ENCODE assay signal across 10 cellular contexts in the genomic region with DNA sequence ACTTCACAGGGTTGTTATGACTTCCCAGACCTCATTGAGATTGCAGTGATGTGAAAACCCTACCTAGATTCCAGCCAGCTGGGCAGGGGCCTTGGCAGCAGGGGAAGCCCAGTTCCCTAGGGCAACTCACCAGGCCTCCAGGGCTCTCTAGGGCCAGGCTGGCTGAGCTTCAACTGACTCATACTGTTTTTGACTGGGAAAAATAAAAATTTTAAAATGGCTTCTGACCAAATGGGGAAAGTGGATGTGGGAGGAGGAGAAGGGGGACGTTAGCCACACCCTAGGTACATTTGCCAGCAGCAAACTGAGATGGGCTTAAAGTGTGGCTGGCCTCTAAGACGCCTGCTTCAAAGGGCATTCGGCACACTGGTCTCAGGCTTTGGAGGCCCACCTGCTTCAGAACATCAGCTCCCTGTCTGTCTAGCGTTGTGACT. TPM values are rescaled to one million over a fixed set of nuclear protein-coding genes. Genes with fewer than 3 reads are reported as not detected.
DNase-seq lines count a peak whose midpoint lies in the region; ATAC-seq and TF ChIP-seq lines count a peak whose summit lies in the region.
"Had no signal": no experiment of that assay in that cellular context is flagged by ENCODE, and none has a peak within 500 bp of the region (broad histone marks: within the 10 kb centered on the region; RNA-seq: fewer than 3 reads in every experiment).

No MANE protein-coding gene starts in this region.

- H3K4me1 Mint-ChIP-seq in activated CD4-positive, alpha-beta T cell treated with anti-CD3 and anti-CD28 coated beads for 36 hours: peaks cover 73% of the 10 kb centered on the region

- H3K4me3 ChIP-seq in tibial nerve: no peak overlapping the region
- H3K4me3 ChIP-seq: skin epidermis had no signal

- peaks cover 0 to 70% (median 31%) of the 10 kb centered on the region in 4 donors for H3K4me1 ChIP-seq in tibial nerve

- CTCF ChIA-PET in activated CD4-positive, alpha-beta T cell treated with anti-CD3 and anti-CD28 coated beads for 36 hours (lab: Charles Lee): interaction anchor here (1.2 to 2.6 kb wide), 2 partner anchors 18 to 31 kb away, joined by 3 to 8 read pairs; no protein-coding TSS in a partner anchor

- DNase-seq in activated CD4-positive, alpha-beta T cell treated with anti-CD3 and anti-CD28 coated beads for 36 hours: no peak
- no peak for DNase-seq in activated CD4-positive, alpha-beta T cell treated with anti-CD3 and anti-CD28 coated beads for 4 hours
- DNase-seq in NCI-H446 treated with DMSO at 0.1 percent for 48 hours (lab: John Stamatoyannopoulos, UW) (peak; percentile 76), fibroblast of the conjunctiva (ENCODE audit: low read depth) (peak; percentile 71), tibial nerve (ENCODE audit: low spot score in 2 of 2) (no peak), NCI-H748 (lab: John Stamatoyannopoulos, UW; ENCODE audit: unreplicated experiment) (no peak), cerebellum (ENCODE audit: low spot score) (no peak), COR-L47 (lab: John Stamatoyannopoulos, UW) (no peak)

- H3K27ac ChIP-seq in tibial nerve: peak overlapping the region in 3 of 4 donors; percentile 30 to 67 (median 32)
- H3K27ac ChIP-seq: HL-60 had no signal

- WGBS in tibial nerve, 2 donors: 58 to 62% methylated on average over 4 of the region's 4 CpGs

- POLR2A ChIA-PET in activated CD4-positive, alpha-beta T cell treated with anti-CD3 and anti-CD28 coated beads for 36 hours (lab: Charles Lee): interaction anchor here (0.6 kb wide), 1 partner anchor 11 kb away, joined by 5 read pairs; no protein-coding TSS in a partner anchor

- no peaks in the 10 kb centered on the region for H3K9me3 ChIP-seq in tibial nerve

- no peaks in the 10 kb centered on the region for H3K27me3 Mint-ChIP-seq in activated CD4-positive, alpha-beta T cell treated with anti-CD3 and anti-CD28 coated beads for 36 hours

- no peaks in the 10 kb centered on the region for H3K9me3 Mint-ChIP-seq in activated CD4-positive, alpha-beta T cell treated with anti-CD3 and anti-CD28 coated beads for 36 hours (ENCODE audit: low read depth)

- H3K27ac Mint-ChIP-seq in activated CD4-positive, alpha-beta T cell treated with anti-CD3 and anti-CD28 coated beads for 36 hours: no peak overlapping the region

- H3K36me3 ChIP-seq in tibial nerve: peaks cover 0 to 5% (median 0%) of the 10 kb centered on the region in 3 donors

- intact Hi-C loops in activated CD4-positive, alpha-beta T cell treated with anti-CD3 and anti-CD28 coated beads for 36 hours (cut with DNase I, micrococcal nuclease): no loop called here

- H3K4me3 Mint-ChIP-seq in activated CD4-positive, alpha-beta T cell treated with anti-CD3 and anti-CD28 coated beads for 36 hours: no peak overlapping the region

- TF ChIP-seq CTCF in tibial nerve (IDR thresholded peaks at IDR 0.05): no peak

- H3K36me3 Mint-ChIP-seq in activated CD4-positive, alpha-beta T cell treated with anti-CD3 and anti-CD28 coated beads for 36 hours (ENCODE audit: low read depth): peaks cover 8% of the 10 kb centered on the region

- TF ChIP-seq EP300 in tibial nerve (IDR thresholded peaks at IDR 0.05): no peak

- ATAC-seq in activated CD4-positive, alpha-beta T cell treated with anti-CD3 and anti-CD28 coated beads for 36 hours: peak; percentile 42

- no peak for TF ChIP-seq POLR2A in tibial nerve (IDR thresholded peaks at IDR 0.05)

- H3K27me3 ChIP-seq in tibial nerve: no peaks in the 10 kb centered on the region

RNA-seq across cellular contexts. Expression of a gene that starts 39.0 kb away (rescaled TPM):
- 10 to 100 TPM; 18.6 to 20.2 TPM for total RNA-seq in activated CD4-positive, alpha-beta T cell treated with anti-CD3 and anti-CD28 coated beads for 36 hours
- total RNA-seq in tibial nerve: 10 to 100 TPM; 34.5 to 61.2 (median 58.0) TPM
- 49.6 TPM for total RNA-seq in cerebellum

Comparison
In these comparisons a context has a peak if more than half of its experiments do, and no peak if none do; other contexts are left out.
1. DNase-seq: peak in NCI-H446 treated with DMSO at 0.1 percent for 48 hours (single experiment) and fibroblast of the conjunctiva (single experiment); none in activated CD4-positive, alpha-beta T cell treated with anti-CD3 and anti-CD28 coated beads for 36 hours (single experiment), activated CD4-positive, alpha-beta T cell treated with anti-CD3 and anti-CD28 coated beads for 4 hours (0 of 2), tibial nerve (0 of 2), NCI-H748 (single experiment), cerebellum (single experiment) and COR-L47 (single experiment).